Comparison of ENCODE assay signal across 32 cellular contexts in the genomic region with DNA sequence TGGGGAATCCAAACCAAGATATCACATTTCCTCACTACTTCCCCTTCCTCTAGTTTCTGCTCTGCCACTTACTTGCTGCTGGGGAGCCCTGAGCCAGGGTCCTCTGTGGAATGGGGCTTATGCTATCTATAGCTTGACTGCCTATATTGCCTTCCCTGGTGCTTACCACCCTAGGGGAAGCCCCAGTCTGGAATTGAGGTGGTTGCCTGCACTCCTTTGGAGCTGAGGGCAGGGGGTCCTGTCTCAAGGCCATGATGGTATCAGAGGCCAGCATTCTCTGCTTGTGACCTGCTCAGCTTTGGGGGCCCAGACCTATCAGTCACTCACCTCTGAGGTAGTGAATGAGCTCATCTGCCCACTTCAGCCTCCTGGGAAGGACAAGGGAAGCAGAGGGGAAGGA. TPM values are rescaled to one million over a fixed set of nuclear protein-coding genes. Genes with fewer than 3 reads are reported as not detected.
DNase-seq lines count a peak whose midpoint lies in the region; FAIRE-seq and TF ChIP-seq lines count a peak whose summit lies in the region.
"Had no signal": no experiment of that assay in that cellular context is flagged by ENCODE, and none has a peak within 500 bp of the region (broad histone marks: within the 10 kb centered on the region; RNA-seq: fewer than 3 reads in every experiment).

No MANE protein-coding gene starts in this region.

- H3K4me1 Mint-ChIP-seq in activated naive CD4-positive, alpha-beta T cell treated with anti-CD3 and anti-CD28 coated beads, Interleukin-2, amount 50 U/mL, for 24 hours: peaks cover 36% of the 10 kb centered on the region
- H3K4me1 Mint-ChIP-seq in neural crest cell: no peaks in the 10 kb centered on the region

- intact Hi-C loops in spleen (cut with DNase I; ENCODE audit: low total_unique reads): no loop called here

- TF ChIP-seq CTCF in H1 (IDR thresholded peaks at IDR 0.05; ENCODE audit: control extremely low read depth in 1 of 3, insufficient read depth in 1 of 3, low read depth in 1 of 3, low read length in 3 of 3) (no peak), neural crest cell (conservative IDR thresholded peaks at IDR 0.05) (no peak), spleen (IDR thresholded peaks at IDR 0.05 in 8 of 11, conservative IDR thresholded peaks at IDR 0.05 in 3 of 11) (no peak)

- H3K27ac ChIP-seq in H1 (ENCODE audit: low read depth, low read length) (no peak overlapping the region), spleen (no peak overlapping the region)
- H3K27ac ChIP-seq: BLaER1 had no signal

- H2BK12ac ChIP-seq in H1 (ENCODE audit: low read depth, low read length): no peak overlapping the region

- no peak overlapping the region for H2BK120ac ChIP-seq in H1 (replicated peaks; ENCODE audit: low read depth, low read length)

- CTCF ChIA-PET in H1 (lab: Charles Lee; ENCODE audit: partially characterized antibody): interaction anchor here (1.0 to 2.6 kb wide), 4 partner anchors 11 to 69 kb away, joined by 3 to 16 read pairs (median 4); no protein-coding TSS in a partner anchor

- no peak for TF ChIP-seq RAD21 in H1 (IDR thresholded peaks at IDR 0.05 in 1 of 2, conservative IDR thresholded peaks at IDR 0.05 in 1 of 2; ENCODE audit: low read depth in 2 of 2, low read length in 2 of 2)

- peaks cover 0 to 11% (median 7%) of the 10 kb centered on the region in 4 experiments; a peak in 6 of 7 replicates for H3K4me1 ChIP-seq in H1 (replicated peaks in 1 of 4; ENCODE audit: control insufficient read depth in 3 of 4, insufficient read depth in 4 of 4, low read length in 3 of 4)
- H3K4me1 ChIP-seq in spleen: peaks cover 0 to 16% (median 5%) of the 10 kb centered on the region in 6 donors
- H3K4me1 ChIP-seq: BE2C had no signal

- H3K4ac ChIP-seq in H1 (replicated peaks; ENCODE audit: insufficient read length, low read depth, low read length): no peak overlapping the region

- no peak overlapping the region for H2BK20ac ChIP-seq in H1 (ENCODE audit: low read length)

- H3K18ac ChIP-seq in H1 (ENCODE audit: extremely low read depth, low read length): no peak overlapping the region

- peak overlapping the region; percentile 27 for H3K27ac Mint-ChIP-seq in activated naive CD4-positive, alpha-beta T cell treated with anti-CD3 and anti-CD28 coated beads, Interleukin-2, amount 50 U/mL, for 24 hours
- H3K27ac Mint-ChIP-seq in neural crest cell (ENCODE audit: unreplicated experiment): peak overlapping the region; percentile 68
- H3K27ac Mint-ChIP-seq: CD14-positive monocyte had no signal

- no peaks in the 10 kb centered on the region for H3K27me3 Mint-ChIP-seq in activated naive CD4-positive, alpha-beta T cell treated with anti-CD3 and anti-CD28 coated beads, Interleukin-2, amount 50 U/mL, for 24 hours
- H3K27me3 Mint-ChIP-seq in neural crest cell (ENCODE audit: low read depth): peaks cover 6% of the 10 kb centered on the region
- H3K27me3 Mint-ChIP-seq: CD4-positive, alpha-beta memory T cell; CD4-positive, CD25-positive, alpha-beta regulatory T cell had no signal

- H3K9ac ChIP-seq in H1 (replicated peaks in 1 of 4; ENCODE audit: extremely low read depth in 1 of 4, low read depth in 3 of 4, low read length in 3 of 4): no peak overlapping the region
- H3K9ac ChIP-seq: BLaER1 had no signal

- H4K91ac ChIP-seq in H1 (replicated peaks; ENCODE audit: insufficient read length, low read length): no peak overlapping the region

- H3K9me3 ChIP-seq in H1 (ENCODE audit: insufficient read depth in 2 of 2, low read depth in 1 of 2, low read length in 1 of 2): peaks cover 17 to 21% of the 10 kb centered on the region in 2 experiments
- peaks cover 0 to 30% (median 17%) of the 10 kb centered on the region in 8 donors for H3K9me3 ChIP-seq in spleen
- H3K9me3 ChIP-seq: BE2C had no signal

- TF ChIP-seq POLR2A in H1 (IDR thresholded peaks at IDR 0.05; ENCODE audit: control extremely low read depth in 1 of 2, low read depth in 2 of 2, low read length in 2 of 2): no peak
- no peak for TF ChIP-seq POLR2A in spleen (IDR thresholded peaks at IDR 0.05)

- no peak overlapping the region for H2AK5ac ChIP-seq in H1 (ENCODE audit: low read depth, low read length)

- peaks cover 4% of the 10 kb centered on the region; the same call in 1 of the 2 replicates for H3K23me2 ChIP-seq in H1 (ENCODE audit: low read depth, low read length)

- H3K4me3 Mint-ChIP-seq in activated naive CD4-positive, alpha-beta T cell treated with anti-CD3 and anti-CD28 coated beads, Interleukin-2, amount 50 U/mL, for 24 hours: no peak overlapping the region
- no peak overlapping the region for H3K4me3 Mint-ChIP-seq in neural crest cell
- H3K4me3 Mint-ChIP-seq: CD14-positive monocyte; CD8-positive, alpha-beta memory T cell had no signal

- H3K79me1 ChIP-seq in H1 (ENCODE audit: low read depth, low read length): no peaks in the 10 kb centered on the region; the same call in 1 of the 2 replicates

- FAIRE-seq in H1 (lab: Jason Lieb, UNC): no peak
- FAIRE-seq: A204.1, GM12891, GM18507 had no signal

- H2BK15ac ChIP-seq in H1 (ENCODE audit: low read length): peak overlapping the region; percentile 47; the same call in 1 of the 2 replicates

- H3K14ac ChIP-seq in H1 (ENCODE audit: insufficient read length): no peak overlapping the region

- no peak overlapping the region for H3K23ac ChIP-seq in H1 (ENCODE audit: insufficient read length)

- no peak overlapping the region for H2AFZ ChIP-seq in H1 (ENCODE audit: low read length)

- H3K9me3 Mint-ChIP-seq in activated naive CD4-positive, alpha-beta T cell treated with anti-CD3 and anti-CD28 coated beads, Interleukin-2, amount 50 U/mL, for 24 hours: peaks cover 6% of the 10 kb centered on the region
- H3K9me3 Mint-ChIP-seq in neural crest cell: peaks cover 17% of the 10 kb centered on the region

- H3K56ac ChIP-seq in H1 (replicated peaks; ENCODE audit: insufficient read length, low read depth, low read length): no peak overlapping the region

- TF ChIP-seq EP300 in H1 (IDR thresholded peaks at IDR 0.05; ENCODE audit: borderline replicate concordance in 1 of 2, low read depth in 2 of 2, low read length in 2 of 2): no peak

- POLR2A ChIA-PET in H1 (lab: Charles Lee; ENCODE audit: partially characterized antibody): interaction anchor here (1.3 kb wide), 1 partner anchor 14 kb away, joined by 3 read pairs; no protein-coding TSS in a partner anchor

- H3K4me3 ChIP-seq in H1 (ENCODE audit: extremely low read depth in 1 of 4, insufficient read depth in 2 of 4, low read depth in 3 of 4, low read length in 4 of 4): no peak overlapping the region
- no peak overlapping the region for H3K4me3 ChIP-seq in spleen
- H3K4me3 ChIP-seq: BLaER1 had no signal

- H3K4me2 ChIP-seq in H1 (ENCODE audit: insufficient read depth in 1 of 2, low read depth in 2 of 2, low read length in 2 of 2): no peak overlapping the region
- H3K4me2 ChIP-seq: BLaER1 had no signal

- DNase-seq in activated naive CD4-positive, alpha-beta T cell (lab: John Stamatoyannopoulos, UW): no peak
- DNase-seq in H1 (ENCODE audit: low read depth in 1 of 2, low spot score in 2 of 2) (no peak), neural crest cell (ENCODE audit: low read depth, low spot score) (no peak), spleen (peak; percentile 29), NCI-H1436 treated with DMSO at 0.1 percent for 48 hours (lab: John Stamatoyannopoulos, UW) (no peak), amygdala (lab: John Stamatoyannopoulos, UW) (no peak), NCI-H2107 (lab: John Stamatoyannopoulos, UW) (no peak)
- DNase-seq: 8988T; ACHN; BE2C; C1 segment of cervical spinal cord; CD4-positive, alpha-beta memory T cell; CD4-positive, CD25-positive, alpha-beta regulatory T cell; CD8-positive, alpha-beta memory T cell; COR-L47; DMS 273 treated with DMSO at 0.1 percent for 48 hours; DMS153; DMS53; DMS79; DND-41; EL; GDM1 had no signal

- no peaks in the 10 kb centered on the region for H3K79me2 ChIP-seq in H1 (ENCODE audit: control insufficient read depth in 1 of 2, insufficient read depth in 2 of 2, low read length in 2 of 2)

- H3K36me3 ChIP-seq in H1 (ENCODE audit: control insufficient read depth in 2 of 4, insufficient read depth in 4 of 4, low read length in 3 of 4) (no peaks in the 10 kb centered on the region), spleen (no peaks in the 10 kb centered on the region)
- H3K36me3 ChIP-seq: BE2C, BLaER1 had no signal

- H4K20me1 ChIP-seq in H1 (replicated peaks in 1 of 2; ENCODE audit: control insufficient read depth in 1 of 2, insufficient read depth in 2 of 2, low read length in 2 of 2): no peaks in the 10 kb centered on the region
- H4K20me1 ChIP-seq: BLaER1 had no signal

- H3K36me3 Mint-ChIP-seq in activated naive CD4-positive, alpha-beta T cell treated with anti-CD3 and anti-CD28 coated beads, Interleukin-2, amount 50 U/mL, for 24 hours: peaks cover 27% of the 10 kb centered on the region
- H3K36me3 Mint-ChIP-seq in neural crest cell (ENCODE audit: low read depth): peaks cover 14% of the 10 kb centered on the region
- H3K36me3 Mint-ChIP-seq: CD14-positive monocyte had no signal

- no peak overlapping the region for H4K5ac ChIP-seq in H1 (ENCODE audit: insufficient read length, low read depth, low read length)

- H4K8ac ChIP-seq in H1 (ENCODE audit: extremely low read depth, insufficient read depth, low read length): no peak overlapping the region

- no peak overlapping the region for H2BK5ac ChIP-seq in H1 (ENCODE audit: low read depth, low read length)

- H3K27me3 ChIP-seq in H1 (replicated peaks in 1 of 4; ENCODE audit: control insufficient read depth in 3 of 4, extremely low read depth in 1 of 4, insufficient read depth in 3 of 4, low read length in 3 of 4) (no peaks in the 10 kb centered on the region; a peak in 2 of 7 replicates), spleen (replicated peaks in 1 of 7) (peaks cover 0 to 3% (median 0%) of the 10 kb centered on the region in 7 donors)
- H3K27me3 ChIP-seq: BE2C, BLaER1 had no signal

RNA-seq across cellular contexts. Expression of a gene that starts 29.3 kb away (rescaled TPM):
- 0.60 and 0.84 TPM in 2 replicates for total RNA-seq in H1 (2021; fragmentation: NEBNext Ultra II Directional; extraction: Animal tissue kit (Norgen Biotek cat#: 25700))
- polyA plus RNA-seq in H1 (2011; rRNA removed) (0.94 and 1.2 TPM in 2 replicates), spleen (10 to 100 TPM in 1 of 3 donors, 1 to 10 TPM in 2; 3.2 to 15.6 (median 7.8) TPM)
- polyA plus RNA-seq in H1 (2011; cell fraction: cytosol; rRNA removed): 1.8 TPM
- polyA plus RNA-seq in H1 (2011; cell fraction: nucleus; rRNA removed): 4.0 TPM
- 0.71 to 2.0 TPM (median 1.0 TPM) in 4 replicates for polyA plus RNA-seq in H1 (2012, experiment 1 of 2)
- polyA plus RNA-seq in H1 (2012, experiment 2 of 2): 0.22 TPM
- 0.39 TPM for polyA plus RNA-seq in H1 (2013, experiment 1 of 2)
- polyA plus RNA-seq in H1 (2013, experiment 2 of 2): 0.11 TPM
- 1.1 and 1.9 TPM in 2 replicates for polyA minus RNA-seq in H1 (2011; rRNA and poly(A)+ RNA removed)
- 0.73 TPM for polyA minus RNA-seq in H1 (2011; cell fraction: cytosol; rRNA and poly(A)+ RNA removed)
- 2.9 TPM for polyA minus RNA-seq in H1 (2011; cell fraction: nucleus; rRNA and poly(A)+ RNA removed)
- total RNA-seq in neural crest cell (0.34 and 0.77 TPM in 2 replicates), spleen (10 to 100 TPM in 6 of 7 donors, 1 to 10 TPM in 1; 8.8 to 40.3 (median 20.0) TPM)
- total RNA-seq: CD4-positive, CD25-positive, alpha-beta regulatory T cell had no signal
- polyA plus RNA-seq: CD14-positive monocyte had no signal

RNA-seq across cellular contexts. Expression of a gene that starts 40.4 kb away (rescaled TPM):
- 0.19 and 0.37 TPM in 2 replicates for total RNA-seq in H1 (2021; fragmentation: NEBNext Ultra II Directional; extraction: Animal tissue kit (Norgen Biotek cat#: 25700))
- polyA plus RNA-seq in H1 (2011; rRNA removed) (0.99 and 1.3 TPM in 2 replicates), spleen (not detected)
- polyA plus RNA-seq in H1 (2011; cell fraction: cytosol; rRNA removed): 0.79 TPM
- polyA plus RNA-seq in H1 (2011; cell fraction: nucleus; rRNA removed): 2.5 TPM
- 0.66 to 0.97 TPM (median 0.72 TPM) in 4 replicates for polyA plus RNA-seq in H1 (2012, experiment 1 of 2)
- 0.47 TPM for polyA plus RNA-seq in H1 (2012, experiment 2 of 2)
- 0.39 TPM for polyA plus RNA-seq in H1 (2013, experiment 1 of 2)
- 0.37 TPM for polyA plus RNA-seq in H1 (2013, experiment 2 of 2)
- 0.35 and 1.8 TPM in 2 replicates for polyA minus RNA-seq in H1 (2011; rRNA and poly(A)+ RNA removed)
- 0.37 TPM for polyA minus RNA-seq in H1 (2011; cell fraction: cytosol; rRNA and poly(A)+ RNA removed)
- polyA minus RNA-seq in H1 (2011; cell fraction: nucleus; rRNA and poly(A)+ RNA removed): 0.40 TPM
- total RNA-seq in neural crest cell (0.18 TPM in 1 of 2 replicates, not detected in the other), spleen (not detected)
- total RNA-seq: A673; CD4-positive, alpha-beta memory T cell; CD4-positive, CD25-positive, alpha-beta regulatory T cell; CD8-positive, alpha-beta memory T cell; Daoy; G401 had no signal
- polyA plus RNA-seq: AG04450; CD14-positive monocyte; CD4-positive, alpha-beta memory T cell; CD4-positive, CD25-positive, alpha-beta regulatory T cell; CD8-positive, alpha-beta memory T cell had no signal

RNA-seq across cellular contexts. Expression of a gene that starts 48.5 kb away (rescaled TPM):
- total RNA-seq in H1 (2021; fragmentation: NEBNext Ultra II Directional; extraction: Animal tissue kit (Norgen Biotek cat#: 25700)): 3.6 and 3.8 TPM in 2 replicates
- polyA plus RNA-seq in H1 (2011; rRNA removed): 1.3 and 1.6 TPM in 2 replicates
- 1.8 TPM for polyA plus RNA-seq in H1 (2011; cell fraction: cytosol; rRNA removed)
- polyA plus RNA-seq in H1 (2011; cell fraction: nucleus; rRNA removed): 3.1 TPM
- 2.2 to 3.3 TPM (median 2.6 TPM) in 4 replicates for polyA plus RNA-seq in H1 (2012, experiment 1 of 2)
- polyA plus RNA-seq in H1 (2012, experiment 2 of 2): 2.2 TPM
- polyA plus RNA-seq in H1 (2013, experiment 1 of 2): 1.6 TPM
- polyA plus RNA-seq in H1 (2013, experiment 2 of 2): 1.5 TPM
- polyA minus RNA-seq in H1 (2011; rRNA and poly(A)+ RNA removed): 2.2 and 2.6 TPM in 2 replicates
- 0.66 TPM for polyA minus RNA-seq in H1 (2011; cell fraction: cytosol; rRNA and poly(A)+ RNA removed)
- polyA minus RNA-seq in H1 (2011; cell fraction: nucleus; rRNA and poly(A)+ RNA removed): 5.3 TPM
- total RNA-seq in neural crest cell: 8.6 and 9.2 TPM in 2 replicates
- total RNA-seq in spleen: 1 to 10 TPM; 1.8 to 7.0 (median 3.7) TPM
- 1 to 10 TPM in 1 of 3 donors, under 1 TPM in 2; 0.63 to 1.2 (median 0.83) TPM for polyA plus RNA-seq in spleen
